In the genomic region with DNA sequence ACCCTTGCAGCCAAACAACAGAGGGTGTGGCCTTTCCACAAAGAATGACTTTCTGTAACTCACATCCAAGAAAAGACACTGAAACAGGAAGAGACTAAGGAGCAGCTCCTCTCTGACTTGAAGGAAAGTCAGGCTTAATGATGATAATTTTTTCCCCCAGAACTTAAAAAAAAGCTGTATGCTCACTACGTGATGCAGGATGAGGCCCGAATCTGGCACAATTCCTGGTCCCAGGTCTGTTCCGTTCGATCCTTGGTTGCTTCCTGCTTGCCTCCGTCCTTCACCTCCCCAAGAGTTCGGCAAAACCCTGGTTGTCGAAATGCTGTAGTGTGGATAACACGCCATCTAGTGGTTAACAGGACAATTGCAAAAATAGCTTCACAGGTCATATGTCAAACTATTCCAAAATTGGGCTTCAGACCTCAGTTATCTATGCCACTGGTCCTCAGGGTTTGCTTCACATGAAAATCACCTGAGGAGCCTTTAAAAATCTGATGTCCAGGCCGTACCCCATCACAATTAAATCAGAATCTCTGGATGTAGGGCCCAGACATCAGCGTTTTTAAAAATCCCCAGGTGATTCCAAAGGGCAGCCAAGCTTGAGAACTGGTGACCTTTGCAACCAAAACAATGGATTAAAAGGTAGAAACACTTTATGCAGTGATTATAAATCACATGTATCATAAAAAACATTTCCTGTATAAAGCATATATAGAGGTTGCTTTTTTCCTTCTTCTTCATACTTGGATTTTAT, we compare ENCODE assay signal across 8 cellular contexts. TPM values are rescaled to one million over a fixed set of nuclear protein-coding genes. Genes with fewer than 3 reads are reported as not detected.
A peak's percentile ranks its signal among the peaks of the same experiment; 100 is the strongest.
DNase-seq lines count a peak whose midpoint lies in the region; ATAC-seq, FAIRE-seq and TF ChIP-seq lines count a peak whose summit lies in the region.

No MANE protein-coding gene starts in this region.

- H3K4me3 ChIP-seq in GM06990 (replicated peaks; ENCODE audit: low read depth, low read length) (peak overlapping the region; percentile 67), Peyer's patch (peak overlapping the region; percentile 5 to 42 (median 36)), cardiac muscle cell (no peak overlapping the region), pancreas (peak overlapping the region in 2 of 4 donors; percentile 9 to 34)

- intact Hi-C loops in pancreas (cut with DNase I) = loop anchor here in 1 of 3 donors (10.0 kb wide), 1 partner anchor 632 kb away; no protein-coding TSS in a partner anchor

- POLR2A ChIA-PET in activated naive CD8-positive, alpha-beta T cell treated with anti-CD3 and anti-CD28 coated beads, Interleukin-2, amount 10 ng/mL, durations not matched to agents 7 days and 5 days (lab: Charles Lee) = no interaction called here

- peak; percentile 82 for ATAC-seq in activated naive CD8-positive, alpha-beta T cell treated with anti-CD3 and anti-CD28 coated beads, Interleukin-2, amount 10 ng/mL, durations not matched to agents 7 days and 5 days (ENCODE audit: low read depth)
- ATAC-seq in pancreas (peak; percentile 87 to 99 (median 96)), GM18505 (IDR thresholded peaks at IDR 0.05; ENCODE audit: unreplicated experiment) (no peak)

- peak; percentile 48 for DNase-seq in GM06990 (ENCODE audit: extremely low read depth, insufficient read length)
- peak; percentile 86 for DNase-seq in H4 (ENCODE audit: low spot score)
- peak; percentile 90 to 94 for DNase-seq in Kasumi-1 (lab: John Stamatoyannopoulos, UW)
- peak in 2 of 3 donors; percentile 25 to 69 for DNase-seq in Peyer's patch
- DNase-seq in activated naive CD8-positive, alpha-beta T cell treated with anti-CD3 and anti-CD28 coated beads, Interleukin-2, amount 10 ng/mL, durations not matched to agents 7 days and 5 days = no peak
- peak; percentile 79 to 88 for DNase-seq in cardiac muscle cell (ENCODE audit: low read depth in 1 of 2, low spot score in 1 of 2)
- DNase-seq in pancreas = peak in 5 of 6 donors; percentile 46 to 73 (median 66)

- H3K27me3 ChIP-seq in GM06990 (replicated peaks; ENCODE audit: control insufficient read depth, insufficient read depth, low read length) (no peaks in the 10 kb centered on the region), Peyer's patch (no peaks in the 10 kb centered on the region), cardiac muscle cell (no peaks in the 10 kb centered on the region), pancreas (no peaks in the 10 kb centered on the region)

- H3K9me3 Mint-ChIP-seq in activated naive CD8-positive, alpha-beta T cell treated with anti-CD3 and anti-CD28 coated beads, Interleukin-2, amount 10 ng/mL, durations not matched to agents 7 days and 5 days = no peaks in the 10 kb centered on the region

- peak overlapping the region; percentile 52 for H3K27ac Mint-ChIP-seq in activated naive CD8-positive, alpha-beta T cell treated with anti-CD3 and anti-CD28 coated beads, Interleukin-2, amount 10 ng/mL, durations not matched to agents 7 days and 5 days

- peaks cover 17% of the 10 kb centered on the region for H3K27me3 Mint-ChIP-seq in activated naive CD8-positive, alpha-beta T cell treated with anti-CD3 and anti-CD28 coated beads, Interleukin-2, amount 10 ng/mL, durations not matched to agents 7 days and 5 days

- peak overlapping the region; percentile 83 for H3K4me3 Mint-ChIP-seq in activated naive CD8-positive, alpha-beta T cell treated with anti-CD3 and anti-CD28 coated beads, Interleukin-2, amount 10 ng/mL, durations not matched to agents 7 days and 5 days

- 7 to 8% methylated on average over 10 of the region's 10 CpGs for WGBS in pancreas, 2 donors

- H3K27ac ChIP-seq in Peyer's patch (no peak overlapping the region), cardiac muscle cell (no peak overlapping the region), pancreas (no peak overlapping the region)

- H3K4me1 Mint-ChIP-seq in activated naive CD8-positive, alpha-beta T cell treated with anti-CD3 and anti-CD28 coated beads, Interleukin-2, amount 10 ng/mL, durations not matched to agents 7 days and 5 days = peaks cover 2% of the 10 kb centered on the region

- H3K36me3 ChIP-seq in GM06990 (ENCODE audit: control insufficient read depth, insufficient read depth, low read length) = no peaks in the 10 kb centered on the region
- no peaks in the 10 kb centered on the region for H3K36me3 ChIP-seq in Peyer's patch
- H3K36me3 ChIP-seq in cardiac muscle cell = no peaks in the 10 kb centered on the region
- H3K36me3 ChIP-seq in pancreas = no peaks in the 10 kb centered on the region

- peak; percentile 84 for TF ChIP-seq CTCF in GM06990 (IDR thresholded peaks at IDR 0.05; ENCODE audit: insufficient read depth, low read length, poor library complexity, severe bottlenecking)
- TF ChIP-seq CTCF in Peyer's patch (IDR thresholded peaks at IDR 0.05) = peak; percentile 72 to 82 (median 80)
- TF ChIP-seq CTCF in cardiac muscle cell (IDR thresholded peaks at IDR 0.05; ENCODE audit: low read depth, low read length) = peak; percentile 86
- TF ChIP-seq CTCF in pancreas (IDR thresholded peaks at IDR 0.05) = peak; percentile 75 to 88 (median 81)

- H3K4me1 ChIP-seq in Peyer's patch = no peaks in the 10 kb centered on the region
- H3K4me1 ChIP-seq in cardiac muscle cell (ENCODE audit: low read depth) = no peaks in the 10 kb centered on the region
- no peaks in the 10 kb centered on the region for H3K4me1 ChIP-seq in pancreas

- TF ChIP-seq POLR2A in Peyer's patch (IDR thresholded peaks at IDR 0.05) = no peak
- no peak for TF ChIP-seq POLR2A in GM18505 (IDR thresholded peaks at IDR 0.05; ENCODE audit: borderline replicate concordance, extremely low read depth, insufficient read depth, insufficient read length)

- H3K9me3 ChIP-seq in Peyer's patch = no peaks in the 10 kb centered on the region
- H3K9me3 ChIP-seq in cardiac muscle cell (ENCODE audit: low read depth) = no peaks in the 10 kb centered on the region
- no peaks in the 10 kb centered on the region for H3K9me3 ChIP-seq in pancreas

- FAIRE-seq in pancreas (lab: Jason Lieb, UNC) = peak; percentile 54

- H3K36me3 Mint-ChIP-seq in activated naive CD8-positive, alpha-beta T cell treated with anti-CD3 and anti-CD28 coated beads, Interleukin-2, amount 10 ng/mL, durations not matched to agents 7 days and 5 days = no peaks in the 10 kb centered on the region

RNA-seq across cellular contexts. Expression of gene SYNM, which starts 28.1 kb away (rescaled TPM):
- total RNA-seq in H4 (2014; rRNA removed; shearing (Covaris generic)) = 6.6 and 8.0 TPM in 2 replicates
- total RNA-seq in Peyer's patch (10 to 100 TPM in 3 of 4 donors, 1 to 10 TPM in 1; 6.0 to 38.5 (median 15.6) TPM), cardiac muscle cell (4.8 and 8.0 TPM in 2 replicates), pancreas (1 to 10 TPM; 2.0 to 4.5 (median 3.3) TPM)
- total RNA-seq in activated naive CD8-positive, alpha-beta T cell treated with anti-CD3 and anti-CD28 coated beads, Interleukin-2, amount 10 ng/mL, durations not matched to agents 7 days and 5 days = 1 to 10 TPM; 4.5 to 6.7 TPM
- polyA plus RNA-seq in cardiac muscle cell (2.3 and 5.4 TPM in 2 replicates), pancreas (1 to 10 TPM; 3.3 to 4.1 TPM)
